In genomic region chr7:140810830-140811556, GRCh38 we compare ENCODE assay signal across 9 cellular contexts.
DNase-seq lines count a peak whose midpoint lies in the region; ATAC-seq lines count a peak whose summit lies in the region.
"Had no signal": no experiment of that assay in that cellular context is flagged by ENCODE, and none has a peak within 500 bp of the region (broad histone marks: within the 10 kb centered on the region; RNA-seq: fewer than 3 reads in every experiment).

No MANE protein-coding gene starts in this region.

- H3K27ac ChIP-seq in epithelial cell of prostate, result no peak overlapping the region

- ATAC-seq in GM19397 (IDR thresholded peaks at IDR 0.05; ENCODE audit: unreplicated experiment), result peak; percentile 81
- peak; percentile 75 for ATAC-seq in activated CD8-positive, alpha-beta memory T cell treated with anti-CD3 and anti-CD28 coated beads, Interleukin-2, amount 10 ng/mL, durations not matched to agents 7 days and 5 days
- peak; percentile 78 to 82 for ATAC-seq in naive thymus-derived CD8-positive, alpha-beta T cell

- no peaks in the 10 kb centered on the region for H3K27me3 Mint-ChIP-seq in activated CD8-positive, alpha-beta memory T cell treated with anti-CD3 and anti-CD28 coated beads, Interleukin-2, amount 10 ng/mL, durations not matched to agents 7 days and 5 days
- H3K27me3 Mint-ChIP-seq in naive thymus-derived CD8-positive, alpha-beta T cell, result no peaks in the 10 kb centered on the region
- H3K27me3 Mint-ChIP-seq: activated naive CD4-positive, alpha-beta T cell treated with anti-CD3 and anti-CD28 coated beads, Interleukin-2, amount 50 U/mL, for 24 hours had no signal

- no peak overlapping the region for H3K9ac ChIP-seq in NT2/D1 (ENCODE audit: insufficient read length, low read depth)

- H3K4me1 ChIP-seq in NT2/D1 (ENCODE audit: insufficient read depth, insufficient read length), result no peaks in the 10 kb centered on the region

- no peaks in the 10 kb centered on the region for H3K9me3 Mint-ChIP-seq in activated CD8-positive, alpha-beta memory T cell treated with anti-CD3 and anti-CD28 coated beads, Interleukin-2, amount 10 ng/mL, durations not matched to agents 7 days and 5 days (ENCODE audit: low read depth)
- no peaks in the 10 kb centered on the region for H3K9me3 Mint-ChIP-seq in naive thymus-derived CD8-positive, alpha-beta T cell
- H3K9me3 Mint-ChIP-seq: activated naive CD4-positive, alpha-beta T cell treated with anti-CD3 and anti-CD28 coated beads, Interleukin-2, amount 50 U/mL, for 24 hours had no signal

- POLR2A ChIA-PET in naive thymus-derived CD8-positive, alpha-beta T cell (lab: Charles Lee), result interaction anchor here (0.6 to 1.9 kb wide), 3 partner anchors 63 to 204 kb away, joined by 3 to 14 read pairs (median 4); partner anchors contain the start of gene MRPS33

- H3K27me3 ChIP-seq in NT2/D1 (ENCODE audit: insufficient read depth, insufficient read length), result no peaks in the 10 kb centered on the region

- DNase-seq in CMK (ENCODE audit: low read depth), result peak; percentile 17
- peak; percentile 33 for DNase-seq in HS-27A (ENCODE audit: low read depth)
- DNase-seq in NT2/D1 (ENCODE audit: low read depth, low spot score), result peak; percentile 60
- peak; percentile 69 for DNase-seq in activated CD8-positive, alpha-beta memory T cell treated with anti-CD3 and anti-CD28 coated beads, Interleukin-2, amount 10 ng/mL, durations not matched to agents 7 days and 5 days
- peak; percentile 5 for DNase-seq in epithelial cell of prostate (ENCODE audit: low read depth, low spot score)
- DNase-seq in naive thymus-derived CD8-positive, alpha-beta T cell, result peak; percentile 11 to 76 (median 64)
- peak; percentile 25 for DNase-seq in stimulated activated naive CD4-positive, alpha-beta T cell treated with Interleukin-2 at 50 U/mL for 16 hours (lab: John Stamatoyannopoulos, UW)

- H3K4me1 Mint-ChIP-seq in activated CD8-positive, alpha-beta memory T cell treated with anti-CD3 and anti-CD28 coated beads, Interleukin-2, amount 10 ng/mL, durations not matched to agents 7 days and 5 days, result peaks cover 1% of the 10 kb centered on the region
- H3K4me1 Mint-ChIP-seq in naive thymus-derived CD8-positive, alpha-beta T cell, result peaks cover 2 to 7% (median 6%) of the 10 kb centered on the region in 4 donors

- no peak overlapping the region for H3K4me3 ChIP-seq in NT2/D1 (ENCODE audit: insufficient read length, low read depth)

- H3K9me3 ChIP-seq in NT2/D1 (ENCODE audit: insufficient read depth, low read length), result no peaks in the 10 kb centered on the region

- H3K27ac Mint-ChIP-seq in activated CD8-positive, alpha-beta memory T cell treated with anti-CD3 and anti-CD28 coated beads, Interleukin-2, amount 10 ng/mL, durations not matched to agents 7 days and 5 days, result peak overlapping the region; percentile 64
- H3K27ac Mint-ChIP-seq in naive thymus-derived CD8-positive, alpha-beta T cell, result peak overlapping the region; percentile 7 to 79 (median 60)
- H3K27ac Mint-ChIP-seq: activated naive CD4-positive, alpha-beta T cell treated with anti-CD3 and anti-CD28 coated beads, Interleukin-2, amount 50 U/mL, for 24 hours had no signal

- CTCF ChIA-PET in activated CD8-positive, alpha-beta memory T cell treated with anti-CD3 and anti-CD28 coated beads, Interleukin-2, amount 10 ng/mL, durations not matched to agents 7 days and 5 days (lab: Charles Lee), result interaction anchor here (0.8 to 4.4 kb wide), 15 partner anchors 8 to 823 kb away, joined by 3 to 33 read pairs (median 5); partner anchors contain the start of gene MRPS33

- H3K36me3 ChIP-seq in NT2/D1 (ENCODE audit: insufficient read depth, insufficient read length, low read length), result no peaks in the 10 kb centered on the region

- peaks cover 1% of the 10 kb centered on the region for H3K36me3 Mint-ChIP-seq in activated CD8-positive, alpha-beta memory T cell treated with anti-CD3 and anti-CD28 coated beads, Interleukin-2, amount 10 ng/mL, durations not matched to agents 7 days and 5 days
- peaks cover 0 to 20% (median 2%) of the 10 kb centered on the region in 3 donors for H3K36me3 Mint-ChIP-seq in naive thymus-derived CD8-positive, alpha-beta T cell

- H3K4me3 Mint-ChIP-seq in activated CD8-positive, alpha-beta memory T cell treated with anti-CD3 and anti-CD28 coated beads, Interleukin-2, amount 10 ng/mL, durations not matched to agents 7 days and 5 days, result no peak overlapping the region
- no peak overlapping the region for H3K4me3 Mint-ChIP-seq in naive thymus-derived CD8-positive, alpha-beta T cell
- H3K4me3 Mint-ChIP-seq: activated naive CD4-positive, alpha-beta T cell treated with anti-CD3 and anti-CD28 coated beads, Interleukin-2, amount 50 U/mL, for 24 hours had no signal

Comparison
In these comparisons a context has a peak if more than half of its experiments do, and no peak if none do; other contexts are left out.
1. DNase-seq: peak in every context shown above with its lines; median percentile 69 in activated CD8-positive, alpha-beta memory T cell treated with anti-CD3 and anti-CD28 coated beads, Interleukin-2, amount 10 ng/mL, durations not matched to agents 7 days and 5 days; 64 in naive thymus-derived CD8-positive, alpha-beta T cell; 60 in NT2/D1; 33 in HS-27A; 25 in stimulated activated naive CD4-positive, alpha-beta T cell treated with Interleukin-2 at 50 U/mL for 16 hours; 17 in CMK; 5 in epithelial cell of prostate.